ENCODE assay signal across 20 cellular contexts in genomic region chr4:94435874-94436273, GRCh38. TPM values are rescaled to one million over a fixed set of nuclear protein-coding genes. Genes with fewer than 3 reads are reported as not detected.
A peak's percentile ranks its signal among the peaks of the same experiment; 100 is the strongest.
DNase-seq lines count a peak whose midpoint lies in the region; ATAC-seq, FAIRE-seq and TF ChIP-seq lines count a peak whose summit lies in the region.
"Had no signal": no experiment of that assay in that cellular context is flagged by ENCODE, and none has a peak within 500 bp of the region (broad histone marks: within the 10 kb centered on the region; RNA-seq: fewer than 3 reads in every experiment).

No MANE protein-coding gene starts in this region.

- TF ChIP-seq POLR2A in K562 (conservative IDR thresholded peaks at IDR 0.05), result no peak

- H3K27ac ChIP-seq in K562 (ENCODE audit: extremely low read depth, low read depth, low read length), result no peak overlapping the region
- H3K27ac ChIP-seq: BLaER1, C4-2B had no signal

- FAIRE-seq in K562 (lab: Jason Lieb, UNC), result no peak
- FAIRE-seq: G401.6, GM12892 had no signal

- H2AFZ ChIP-seq in K562 (ENCODE audit: low read depth, low read length), result peak overlapping the region; percentile 38; the same call in 1 of the 2 replicates

- CTCF ChIA-PET in K562 (lab: Yijun Ruan, JAX; ENCODE audit: low intra/inter-chr PET ratio), result no interaction called here

- in situ Hi-C loops in K562 (cut with MboI), result no loop called here

- H3K27me3 ChIP-seq in K562 (ENCODE audit: control insufficient read depth in 2 of 2, insufficient read depth in 2 of 2, low read length in 2 of 2) (no peaks in the 10 kb centered on the region), BE2C (no peaks in the 10 kb centered on the region)
- H3K27me3 ChIP-seq: BLaER1 had no signal

- H3K4me3 ChIP-seq in K562 (no peak overlapping the region), BE2C (ENCODE audit: low read depth, low read length) (no peak overlapping the region)
- H3K4me3 ChIP-seq: BLaER1 had no signal

- H3K36me3 ChIP-seq in K562 (ENCODE audit: control insufficient read depth, insufficient read depth, low read length) (no peaks in the 10 kb centered on the region), BE2C (no peaks in the 10 kb centered on the region)
- H3K36me3 ChIP-seq: BLaER1 had no signal

- POLR2A ChIA-PET in K562 (lab: Yijun Ruan, JAX), result no interaction called here

- no peak overlapping the region for H3K9ac ChIP-seq in K562 (ENCODE audit: insufficient read depth in 1 of 2, low read depth in 2 of 2, low read length in 2 of 2)
- H3K9ac ChIP-seq: BLaER1 had no signal

- no peak for ATAC-seq in K562
- ATAC-seq: CD8-positive, alpha-beta T cell had no signal

- peak; percentile 24 for DNase-seq in NCI-H69 (lab: John Stamatoyannopoulos, UW)
- peak; percentile 30 for DNase-seq in NCI-H748 treated with DMSO at 0.1 percent for 48 hours (lab: John Stamatoyannopoulos, UW)
- DNase-seq in K562 (ENCODE audit: extremely low read depth in 1 of 4, low spot score in 3 of 4), result no peak
- peak; percentile 30 for DNase-seq in iPS-NIHi7 (ENCODE audit: extremely low spot score)
- no peak for DNase-seq in BE2C
- DNase-seq in activated T-cell treated with anti-CD3 and anti-CD28 coated beads, Interleukin-2, amount 50 U/mL, for 48 hours, result no peak
- no peak for DNase-seq in germinal center (ENCODE audit: low spot score)
- DNase-seq in stimulated activated CD4-positive, alpha-beta T cell treated with anti-CD3 and anti-CD28 coated beads, Interleukin-2, amount 100 ng/mL, for 24 hours, result no peak
- DNase-seq: Caco-2; CD4-positive, CD25-positive, alpha-beta regulatory T cell; CD8-positive, alpha-beta T cell; DMS153; DND-41; GOT3; H7; HCEC 1CT had no signal

- intact Hi-C loops in K562 (cut with micrococcal nuclease), result no loop called here

- TF ChIP-seq RAD21 in K562 (CRISPR knock-in tag; conservative IDR thresholded peaks at IDR 0.05 in 1 of 2, IDR thresholded peaks at IDR 0.05 in 1 of 2), result no peak

- 16% methylated on average over 2 of the region's 2 CpGs for WGBS in K562 (ENCODE audit: insufficient coverage, low coverage, missing lambda C conversion rate)

- TF ChIP-seq CTCF in K562 (IDR thresholded peaks at IDR 0.05 in 2 of 3, conservative IDR thresholded peaks at IDR 0.05 in 1 of 3; ENCODE audit: insufficient read depth in 2 of 3, low read depth in 1 of 3, low read length in 3 of 3) (no peak), BE2C (IDR thresholded peaks at IDR 0.05; ENCODE audit: low read depth, low read length) (no peak)

- H3K9me3 ChIP-seq in K562 (replicated peaks; ENCODE audit: control insufficient read depth, insufficient read depth, low read depth, low read length), result no peaks in the 10 kb centered on the region
- no peaks in the 10 kb centered on the region for H3K9me3 ChIP-seq in BE2C
- H3K9me3 ChIP-seq: BLaER1, Caco-2 had no signal

- TF ChIP-seq EP300 in K562 (IDR thresholded peaks at IDR 0.05; ENCODE audit: low read length), result no peak

- no peak overlapping the region for H3K4me2 ChIP-seq in K562 (ENCODE audit: insufficient read depth, low read length)
- H3K4me2 ChIP-seq: BLaER1 had no signal

- H3K9me1 ChIP-seq in K562 (ENCODE audit: control insufficient read depth, insufficient read depth, low read length), result no peaks in the 10 kb centered on the region

- no peaks in the 10 kb centered on the region for H4K20me1 ChIP-seq in K562 (replicated peaks; ENCODE audit: control insufficient read depth, insufficient read depth, low read length)
- H4K20me1 ChIP-seq: BLaER1 had no signal

- H3K79me2 ChIP-seq in K562 (ENCODE audit: control insufficient read depth, insufficient read depth, low read length), result no peaks in the 10 kb centered on the region

- BruUV-seq in K562 (replicated peaks; lab: Mats Ljungman, UMichigan), result no TSS peak

- H3K4me1 ChIP-seq in K562 (replicated peaks in 1 of 2; ENCODE audit: control insufficient read depth in 2 of 2, insufficient read depth in 2 of 2, low read length in 2 of 2) (no peaks in the 10 kb centered on the region), BE2C (no peaks in the 10 kb centered on the region)
- H3K4me1 ChIP-seq: BLaER1, Caco-2 had no signal

TF ChIP-seq in K562, 482 proteins besides CTCF, POLR2A, EP300 and RAD21:
- TF ChIP-seq SFPQ (IDR thresholded peaks at IDR 0.05; ENCODE audit: low read depth, low read length) (no peak), RCOR1 (IDR thresholded peaks at IDR 0.05; ENCODE audit: borderline replicate concordance in 1 of 2, low read depth in 2 of 2, low read length in 2 of 2) (no peak), ZNF253 (CRISPR knock-in tag; conservative IDR thresholded peaks at IDR 0.05) (no peak), HNRNPL (IDR thresholded peaks at IDR 0.05; ENCODE audit: low read depth, low read length) (no peak), ZKSCAN8 (CRISPR knock-in tag; IDR thresholded peaks at IDR 0.05) (no peak), RBM39 (optimal IDR thresholded peaks at IDR 0.05; ENCODE audit: low read depth, low read length) (no peak), MAFF (IDR thresholded peaks at IDR 0.05; ENCODE audit: low read length) (no peak), GTF3C2 (IDR thresholded peaks at IDR 0.05; ENCODE audit: borderline replicate concordance, extremely low read depth, insufficient read length) (no peak)

RNA-seq across cellular contexts. Expression of gene PDLIM5, which starts 15.9 kb away (rescaled TPM):
- total RNA-seq in K562 (2011; cell fraction: chromatin; rRNA removed; ENCODE audit: low replicate concordance), result 262 and 263 TPM in 2 replicates
- 100 and 103 TPM in 2 replicates for total RNA-seq in K562 (2011; cell fraction: nucleolus; rRNA removed)
- 170 and 292 TPM in 2 replicates for total RNA-seq in K562 (2011; cell fraction: nucleoplasm; rRNA removed)
- total RNA-seq in K562 (2014; rRNA removed) (36.9 and 48.3 TPM in 2 replicates), K562 (2014; rRNA removed; fragmentation: Illumina TruSeq; extraction: Trizol) (79.8 and 82.1 TPM in 2 replicates), K562 (2015; rRNA removed; fragmentation: Illumina TruSeq; extraction: Trizol) (58.5 and 62.5 TPM in 2 replicates), K562 (2021) (89.9 and 97.5 TPM in 2 replicates)
- polyA plus RNA-seq in K562 (2011; rRNA removed) (100 and 126 TPM in 2 replicates), K562 (2014; fragmentation: Illumina TruSeq; extraction: Trizol) (117 and 127 TPM in 2 replicates), K562 (2014; fragmentation: Nextera tagmentation; extraction: Ambion mirVana) (10 to 100 TPM; 42.2 to 55.8 TPM), K562 (2014; rRNA removed) (39.0 and 47.9 TPM in 2 replicates)
- polyA plus RNA-seq in K562 (2011; cell fraction: cytosol; rRNA removed), result 84.4 and 144 TPM in 2 replicates
- 60.0 and 82.0 TPM in 2 replicates for polyA plus RNA-seq in K562 (2011; cell fraction: nucleus; rRNA removed)
- 42.7 and 55.2 TPM in 2 replicates for polyA plus RNA-seq in K562 (2012)
- 213 and 326 TPM in 2 replicates for polyA minus RNA-seq in K562 (2011; rRNA and poly(A)+ RNA removed)
- 60.9 and 98.0 TPM in 2 replicates for polyA minus RNA-seq in K562 (2011; cell fraction: cytosol; rRNA and poly(A)+ RNA removed)
- 172 and 173 TPM in 2 replicates for polyA minus RNA-seq in K562 (2011; cell fraction: nucleus; rRNA and poly(A)+ RNA removed)
- polyA plus RNA-seq in BE2C (2012; ENCODE audit: insufficient read depth, insufficient read length, low read depth), result 29.0 TPM

Comparison
In these comparisons a context has a peak if more than half of its experiments do, and no peak if none do; other contexts are left out.
1. DNase-seq: peak in NCI-H69 (single experiment), NCI-H748 treated with DMSO at 0.1 percent for 48 hours (single experiment) and iPS-NIHi7 (single experiment); none in K562 (0 of 4), BE2C (single experiment), activated T-cell treated with anti-CD3 and anti-CD28 coated beads, Interleukin-2, amount 50 U/mL, for 48 hours (0 of 2), germinal center (single experiment) and stimulated activated CD4-positive, alpha-beta T cell treated with anti-CD3 and anti-CD28 coated beads, Interleukin-2, amount 100 ng/mL, for 24 hours (0 of 2).